In the genomic region with DNA sequence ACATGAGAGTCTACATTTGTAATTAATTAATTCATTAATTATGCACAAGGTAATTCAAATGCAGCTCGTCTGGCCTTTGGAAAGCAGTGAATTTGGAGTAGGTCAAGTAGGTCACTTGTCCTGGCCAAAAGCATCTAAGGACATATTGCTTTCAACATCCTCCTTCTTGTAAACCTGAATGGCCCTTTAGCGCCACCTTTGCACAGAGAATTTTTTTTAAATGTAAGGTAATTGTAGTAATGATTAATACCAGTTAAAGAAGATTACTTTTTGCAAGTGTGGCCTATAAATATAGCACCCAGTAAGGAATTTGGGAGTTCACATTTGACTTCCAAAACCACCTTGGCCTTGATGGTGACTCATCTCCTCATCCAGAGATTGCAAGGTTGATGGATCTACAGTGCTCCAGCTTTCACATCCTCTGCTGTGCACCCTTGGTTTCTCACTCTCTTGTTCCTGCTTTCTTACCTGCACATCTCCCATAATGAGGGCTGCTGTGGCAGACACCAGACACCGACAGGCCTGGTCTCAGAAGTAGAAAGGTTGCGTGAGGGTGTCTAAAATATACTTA, we compare ENCODE assay signal across 14 cellular contexts.
"Had no signal": no experiment of that assay in that cellular context is flagged by ENCODE, and none has a peak within 500 bp of the region (broad histone marks: within the 10 kb centered on the region; RNA-seq: fewer than 3 reads in every experiment).

No MANE protein-coding gene starts in this region.

- H3K27ac Mint-ChIP-seq: activated CD4-positive, alpha-beta memory T cell treated with anti-CD3 and anti-CD28 coated beads, Interleukin-2, amount 10 ng/mL, durations not matched to agents 7 days and 5 days; activated naive CD8-positive, alpha-beta T cell treated with anti-CD3 and anti-CD28 coated beads, Interleukin-2, amount 10 ng/mL, durations not matched to agents 7 days and 5 days; T-helper 2 cell treated with Interferon-gamma antibody and Interleukin-4, amounts not matched to agents 5 μg/mL and 100 μg/mL, for 36 hours had no signal

- H2AFZ ChIP-seq: hepatocyte had no signal

- H3K27me3 Mint-ChIP-seq: activated CD4-positive, alpha-beta memory T cell treated with anti-CD3 and anti-CD28 coated beads, Interleukin-2, amount 10 ng/mL, durations not matched to agents 7 days and 5 days had no signal

- H3K9me3 Mint-ChIP-seq: activated CD4-positive, alpha-beta memory T cell treated with anti-CD3 and anti-CD28 coated beads, Interleukin-2, amount 10 ng/mL, durations not matched to agents 7 days and 5 days; activated naive CD8-positive, alpha-beta T cell treated with anti-CD3 and anti-CD28 coated beads, Interleukin-2, amount 10 ng/mL, durations not matched to agents 7 days and 5 days; neural crest cell; T-helper 2 cell treated with Interferon-gamma antibody and Interleukin-4, amounts not matched to agents 5 μg/mL and 100 μg/mL, for 36 hours had no signal

- H3K79me2 ChIP-seq: hepatocyte had no signal

- H3K4me1 ChIP-seq: transverse colon had no signal

- H3K4me3 Mint-ChIP-seq: activated CD4-positive, alpha-beta memory T cell treated with anti-CD3 and anti-CD28 coated beads, Interleukin-2, amount 10 ng/mL, durations not matched to agents 7 days and 5 days; activated naive CD8-positive, alpha-beta T cell treated with anti-CD3 and anti-CD28 coated beads, Interleukin-2, amount 10 ng/mL, durations not matched to agents 7 days and 5 days; neural crest cell; T-helper 2 cell treated with Interferon-gamma antibody and Interleukin-4, amounts not matched to agents 5 μg/mL and 100 μg/mL, for 36 hours had no signal

- H3K36me3 Mint-ChIP-seq: activated naive CD8-positive, alpha-beta T cell treated with anti-CD3 and anti-CD28 coated beads, Interleukin-2, amount 10 ng/mL, durations not matched to agents 7 days and 5 days had no signal

- H3K27me3 ChIP-seq: cardiac muscle cell, hepatocyte, ovary, transverse colon had no signal

- H3K27ac ChIP-seq: cardiac muscle cell, hepatocyte, ovary, transverse colon had no signal

- H3K9me3 ChIP-seq: ovary, transverse colon had no signal

- H3K4me3 ChIP-seq: cardiac muscle cell, hepatocyte, ovary, transverse colon had no signal

- H3K36me3 ChIP-seq: cardiac muscle cell, ovary, transverse colon had no signal

- H3K4me2 ChIP-seq: hepatocyte had no signal

- DNase-seq: activated CD4-positive, alpha-beta memory T cell treated with anti-CD3 and anti-CD28 coated beads, Interleukin-2, amount 10 ng/mL, durations not matched to agents 7 days and 5 days; activated CD4-positive, CD25-positive, alpha-beta regulatory T cell treated with anti-CD3 and anti-CD28 coated beads, Interleukin-2, amount 50 U/mL, for 72 hours; activated gamma-delta T cell treated with Interleukin-2 at 50 U/mL for 16 hours; activated naive CD8-positive, alpha-beta T cell treated with anti-CD3 and anti-CD28 coated beads, Interleukin-2, amount 10 ng/mL, durations not matched to agents 7 days and 5 days; activated T-cell treated with anti-CD3 and anti-CD28 coated beads, Interleukin-2, amount 50 U/mL, for 48 hours; ovary; retina; stimulated activated CD4-positive, alpha-beta T cell treated with anti-CD3 and anti-CD28 coated beads, Interleukin-15, amount 100 ng/mL, for 24 hours; SW 1271; transverse colon had no signal

- H3K4me1 Mint-ChIP-seq: activated naive CD8-positive, alpha-beta T cell treated with anti-CD3 and anti-CD28 coated beads, Interleukin-2, amount 10 ng/mL, durations not matched to agents 7 days and 5 days had no signal
